In genomic region chr1:9234223-9235122, GRCh38 we compare ENCODE assay signal across 8 cellular contexts. TPM values are rescaled to one million over a fixed set of nuclear protein-coding genes. Genes with fewer than 3 reads are reported as not detected.
DNase-seq lines count a peak whose midpoint lies in the region; ATAC-seq and TF ChIP-seq lines count a peak whose summit lies in the region.

TSS of gene H6PD (plus strand) at chr1:9234774. CDS start at chr1:9244935, 10,161 bp downstream.

- H3K27ac Mint-ChIP-seq in activated CD8-positive, alpha-beta T cell treated with anti-CD3 and anti-CD28 coated beads for 36 hours, result peak within 1 kb of the TSS; percentile 93

- intact Hi-C loops in activated CD8-positive, alpha-beta T cell treated with anti-CD3 and anti-CD28 coated beads for 36 hours (cut with micrococcal nuclease), result no loop called here

- H3K4me3 Mint-ChIP-seq in activated CD8-positive, alpha-beta T cell treated with anti-CD3 and anti-CD28 coated beads for 36 hours, result peak within 1 kb of the TSS; percentile 86

- H3K36me3 Mint-ChIP-seq in activated CD8-positive, alpha-beta T cell treated with anti-CD3 and anti-CD28 coated beads for 36 hours (ENCODE audit: low read depth), result no peaks in the 10 kb centered on the region

- DNase-seq in AG20443 (ENCODE audit: low spot score) (peak; percentile 99), NCI-H526 treated with DMSO at 0.1 percent for 48 hours (lab: John Stamatoyannopoulos, UW) (peak; percentile 18), medulla oblongata (ENCODE audit: extremely low spot score) (peak; percentile 84)
- DNase-seq in activated CD8-positive, alpha-beta T cell treated with anti-CD3 and anti-CD28 coated beads for 36 hours, result peak; percentile 73
- peak; percentile 62 for DNase-seq in effector CD4-positive, alpha-beta T cell
- peak; percentile 47 for DNase-seq in stimulated activated CD8-positive, alpha-beta memory T cell treated with anti-CD3 and anti-CD28 coated beads, Interleukin-12 subunit alpha, Interleukin-12 subunit beta, amount 100 ng/mL, for 1 hour (ENCODE audit: low read depth)

- H3K9me3 Mint-ChIP-seq in activated CD8-positive, alpha-beta T cell treated with anti-CD3 and anti-CD28 coated beads for 36 hours, result no peaks in the 10 kb centered on the region

- peak; percentile 54 for TF ChIP-seq CTCF in activated CD8-positive, alpha-beta T cell treated with anti-CD3 and anti-CD28 coated beads for 36 hours (IDR thresholded peaks at IDR 0.05)

- CTCF ChIA-PET in activated CD8-positive, alpha-beta T cell treated with anti-CD3 and anti-CD28 coated beads for 36 hours (lab: Charles Lee), result interaction anchor here (1.1 to 2.3 kb wide), 6 partner anchors 16 to 229 kb away, joined by 3 to 8 read pairs (median 4); no protein-coding TSS in a partner anchor

- H3K4me1 Mint-ChIP-seq in activated CD8-positive, alpha-beta T cell treated with anti-CD3 and anti-CD28 coated beads for 36 hours (ENCODE audit: low read depth), result peaks cover 37% of the 10 kb centered on the region

- POLR2A ChIA-PET in activated CD8-positive, alpha-beta T cell treated with anti-CD3 and anti-CD28 coated beads for 36 hours (lab: Charles Lee), result interaction anchor here (0.6 to 2.0 kb wide), 4 partner anchors 9 to 153 kb away, joined by 3 to 5 read pairs (median 4); no protein-coding TSS in a partner anchor

- ATAC-seq in GM18858 (IDR thresholded peaks at IDR 0.05; ENCODE audit: unreplicated experiment) (peak; percentile 41), HG03066 (IDR thresholded peaks at IDR 0.05; ENCODE audit: low read depth, unreplicated experiment) (peak; percentile 67)
- ATAC-seq in activated CD8-positive, alpha-beta T cell treated with anti-CD3 and anti-CD28 coated beads for 36 hours, result peak; percentile 78

- no peaks in the 10 kb centered on the region for H3K27me3 Mint-ChIP-seq in activated CD8-positive, alpha-beta T cell treated with anti-CD3 and anti-CD28 coated beads for 36 hours

RNA-seq across cellular contexts. Expression of gene H6PD, which starts in this region (rescaled TPM):
- total RNA-seq in activated CD8-positive, alpha-beta T cell treated with anti-CD3 and anti-CD28 coated beads for 36 hours, result 1 to 10 TPM; 7.5 to 7.8 TPM

Comparison
In these comparisons a context has a peak if more than half of its experiments do, and no peak if none do; other contexts are left out.
1. Peak in every context shown above with its lines: DNase-seq and ATAC-seq.
2. DNase-seq: peak in every context shown above with its lines; median percentile 99 in AG20443; 84 in medulla oblongata; 73 in activated CD8-positive, alpha-beta T cell treated with anti-CD3 and anti-CD28 coated beads for 36 hours; 62 in effector CD4-positive, alpha-beta T cell; 47 in stimulated activated CD8-positive, alpha-beta memory T cell treated with anti-CD3 and anti-CD28 coated beads, Interleukin-12 subunit alpha, Interleukin-12 subunit beta, amount 100 ng/mL, for 1 hour; 18 in NCI-H526 treated with DMSO at 0.1 percent for 48 hours.